Comparison of ENCODE assay signal across 8 cellular contexts in genomic region chr5:152142845-152143469, GRCh38.
A peak's percentile ranks its signal among the peaks of the same experiment; 100 is the strongest.
DNase-seq lines count a peak whose midpoint lies in the region; ATAC-seq, FAIRE-seq and TF ChIP-seq lines count a peak whose summit lies in the region.

No MANE protein-coding gene starts in this region.

- no peak overlapping the region for H3K14ac ChIP-seq in mesenchymal stem cell (ENCODE audit: low read length in 2 of 2)

- H2AFZ ChIP-seq in mesenchymal stem cell (ENCODE audit: low read depth, low read length) = no peak overlapping the region

- no peak overlapping the region for H3K4me2 ChIP-seq in A549
- no peak overlapping the region for H3K4me2 ChIP-seq in mesenchymal stem cell (ENCODE audit: low read length, poor library complexity, severe bottlenecking)

- ATAC-seq in A549 (peak; percentile 84 to 96), GM18508 (IDR thresholded peaks at IDR 0.05; ENCODE audit: insufficient read depth, unreplicated experiment) (peak; percentile 88), HG03064 (IDR thresholded peaks at IDR 0.05; ENCODE audit: low read depth, unreplicated experiment) (peak; percentile 69)

- WGBS in A549 (ENCODE audit: missing lambda C conversion rate) = 0% methylated on average over 3 of the region's 3 CpGs
- 13% methylated on average over 3 of the region's 3 CpGs for WGBS in mesenchymal stem cell

- no peak overlapping the region for H3K18ac ChIP-seq in mesenchymal stem cell (ENCODE audit: low read depth in 1 of 2, low read length in 2 of 2)

- H2BK12ac ChIP-seq in mesenchymal stem cell (ENCODE audit: low read length in 2 of 2) = no peak overlapping the region

- H4K91ac ChIP-seq in mesenchymal stem cell (ENCODE audit: low read length) = no peak overlapping the region

- no peaks in the 10 kb centered on the region for H3K27me3 ChIP-seq in mesenchymal stem cell (ENCODE audit: control insufficient read depth in 1 of 2, insufficient read depth in 1 of 2, low read length in 2 of 2)

- no peak overlapping the region for H3K9ac ChIP-seq in mesenchymal stem cell (ENCODE audit: low read length)

- no peak overlapping the region for H2AK5ac ChIP-seq in mesenchymal stem cell (ENCODE audit: low read length, severe bottlenecking)

- H2BK15ac ChIP-seq in mesenchymal stem cell (ENCODE audit: low read depth, poor library complexity, severe bottlenecking) = no peak overlapping the region

- H3K36me3 ChIP-seq in mesenchymal stem cell (ENCODE audit: control insufficient read depth in 1 of 2, insufficient read depth in 2 of 2, low read depth in 1 of 2, low read length in 2 of 2) = no peaks in the 10 kb centered on the region

- H3K27ac ChIP-seq in A549 (no peak overlapping the region), mesenchymal stem cell (ENCODE audit: low read length, poor library complexity, severe bottlenecking) (no peak overlapping the region)

- H3K4ac ChIP-seq in mesenchymal stem cell (ENCODE audit: low read depth in 1 of 2, low read length in 2 of 2) = no peak overlapping the region

- no peak for TF ChIP-seq EP300 in A549 (IDR thresholded peaks at IDR 0.05)

- H3K4me1 ChIP-seq in A549 (no peaks in the 10 kb centered on the region), mesenchymal stem cell (ENCODE audit: control insufficient read depth, insufficient read depth, low read depth, low read length) (no peaks in the 10 kb centered on the region)

- H3K4me3 ChIP-seq in A549 (no peak overlapping the region), mesenchymal stem cell (ENCODE audit: insufficient read depth in 1 of 2, low read depth in 1 of 2, low read length in 2 of 2) (no peak overlapping the region)

- H3K79me1 ChIP-seq in mesenchymal stem cell (replicated peaks; ENCODE audit: low read length, poor library complexity, severe bottlenecking) = no peaks in the 10 kb centered on the region

- H4K8ac ChIP-seq in mesenchymal stem cell (ENCODE audit: low read length) = no peak overlapping the region

- no peak for TF ChIP-seq POLR2A in A549 (IDR thresholded peaks at IDR 0.05; ENCODE audit: low read length)

- no peak overlapping the region for H2BK120ac ChIP-seq in mesenchymal stem cell (ENCODE audit: low read depth, low read length)

- no peak for FAIRE-seq in A549 (lab: Jason Lieb, UNC)

- no peak overlapping the region for H3K23ac ChIP-seq in mesenchymal stem cell (ENCODE audit: low read length in 2 of 2)

- peak; percentile 45 to 60 for DNase-seq in A549 (ENCODE audit: low read depth in 1 of 2, low spot score in 1 of 2)
- DNase-seq in NCI-H526 (lab: John Stamatoyannopoulos, UW) = peak; percentile 18 to 75
- peak; percentile 51 to 61 for DNase-seq in activated CD4-positive, alpha-beta T cell treated with anti-CD3 and anti-CD28 coated beads, Interleukin-2, amount 50 U/mL, for 4 hours
- peak; percentile 80 for DNase-seq in ecto neural progenitor cell (ENCODE audit: low spot score)
- DNase-seq in mesenchymal stem cell = peak; percentile 37
- DNase-seq in stimulated activated CD8-positive, alpha-beta memory T cell treated with anti-CD3 and anti-CD28 coated beads, Interleukin-4, amount 100 ng/mL, for 24 hours (ENCODE audit: low read depth) = peak; percentile 39

- POLR2A ChIA-PET in A549 (lab: Yijun Ruan, JAX) = interaction anchor here (1.1 kb wide), 1 partner anchor 371 kb away, joined by 3 read pairs; the partner anchor contains the start of gene G3BP1

- peak; percentile 67 to 72 for TF ChIP-seq RAD21 in A549 (conservative IDR thresholded peaks at IDR 0.05 in 1 of 2, IDR thresholded peaks at IDR 0.05 in 1 of 2)

- CTCF ChIA-PET in A549 (lab: Yijun Ruan, JAX) = interaction anchor here (0.5 to 6.7 kb wide), 40 partner anchors 8 to 1692 kb away, joined by 3 to 79 read pairs (median 3); no protein-coding TSS in a partner anchor

- TF ChIP-seq CTCF in A549 (IDR thresholded peaks at IDR 0.05) = peak; percentile 74

- no peaks in the 10 kb centered on the region for H3K9me3 ChIP-seq in A549
- no peaks in the 10 kb centered on the region for H3K9me3 ChIP-seq in mesenchymal stem cell (ENCODE audit: control insufficient read depth, low read length)

- H2BK5ac ChIP-seq in mesenchymal stem cell (ENCODE audit: low read depth, low read length, poor library complexity, severe bottlenecking) = no peak overlapping the region

TF ChIP-seq in A549, 52 proteins besides CTCF, POLR2A, EP300 and RAD21:
- TF ChIP-seq GATA3 (IDR thresholded peaks at IDR 0.05; ENCODE audit: borderline replicate concordance) (peak; percentile 59), FOXS1 (CRISPR knock-in tag; IDR thresholded peaks at IDR 0.05) (no peak), SMC3 (IDR thresholded peaks at IDR 0.05) (peak; percentile 68), KDM1A (IDR thresholded peaks at IDR 0.05; ENCODE audit: low read depth) (no peak), RFX5 (IDR thresholded peaks at IDR 0.05) (no peak), FOSL2 (IDR thresholded peaks at IDR 0.05) (no peak), FOSL2 (CRISPR knock-in tag; IDR thresholded peaks at IDR 0.05) (no peak), RARB (CRISPR knock-in tag; IDR thresholded peaks at IDR 0.05) (no peak), CBX2 (IDR thresholded peaks at IDR 0.05; ENCODE audit: borderline replicate concordance, low read depth) (no peak), CHD2 (IDR thresholded peaks at IDR 0.05; ENCODE audit: low read length, partially characterized antibody) (no peak), ZC3H11A (IDR thresholded peaks at IDR 0.05) (no peak), HEYL (CRISPR knock-in tag; IDR thresholded peaks at IDR 0.05) (no peak)
- TF ChIP-seq, protein P1, sequence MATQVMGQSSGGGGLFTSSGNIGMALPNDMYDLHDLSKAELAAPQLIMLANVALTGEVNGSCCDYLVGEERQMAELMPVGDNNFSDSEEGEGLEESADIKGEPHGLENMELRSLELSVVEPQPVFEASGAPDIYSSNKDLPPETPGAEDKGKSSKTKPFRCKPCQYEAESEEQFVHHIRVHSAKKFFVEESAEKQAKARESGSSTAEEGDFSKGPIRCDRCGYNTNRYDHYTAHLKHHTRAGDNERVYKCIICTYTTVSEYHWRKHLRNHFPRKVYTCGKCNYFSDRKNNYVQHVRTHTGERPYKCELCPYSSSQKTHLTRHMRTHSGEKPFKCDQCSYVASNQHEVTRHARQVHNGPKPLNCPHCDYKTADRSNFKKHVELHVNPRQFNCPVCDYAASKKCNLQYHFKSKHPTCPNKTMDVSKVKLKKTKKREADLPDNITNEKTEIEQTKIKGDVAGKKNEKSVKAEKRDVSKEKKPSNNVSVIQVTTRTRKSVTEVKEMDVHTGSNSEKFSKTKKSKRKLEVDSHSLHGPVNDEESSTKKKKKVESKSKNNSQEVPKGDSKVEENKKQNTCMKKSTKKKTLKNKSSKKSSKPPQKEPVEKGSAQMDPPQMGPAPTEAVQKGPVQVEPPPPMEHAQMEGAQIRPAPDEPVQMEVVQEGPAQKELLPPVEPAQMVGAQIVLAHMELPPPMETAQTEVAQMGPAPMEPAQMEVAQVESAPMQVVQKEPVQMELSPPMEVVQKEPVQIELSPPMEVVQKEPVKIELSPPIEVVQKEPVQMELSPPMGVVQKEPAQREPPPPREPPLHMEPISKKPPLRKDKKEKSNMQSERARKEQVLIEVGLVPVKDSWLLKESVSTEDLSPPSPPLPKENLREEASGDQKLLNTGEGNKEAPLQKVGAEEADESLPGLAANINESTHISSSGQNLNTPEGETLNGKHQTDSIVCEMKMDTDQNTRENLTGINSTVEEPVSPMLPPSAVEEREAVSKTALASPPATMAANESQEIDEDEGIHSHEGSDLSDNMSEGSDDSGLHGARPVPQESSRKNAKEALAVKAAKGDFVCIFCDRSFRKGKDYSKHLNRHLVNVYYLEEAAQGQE (IDR thresholded peaks at IDR 0.05) = no peak
- TF ChIP-seq, protein P2, sequence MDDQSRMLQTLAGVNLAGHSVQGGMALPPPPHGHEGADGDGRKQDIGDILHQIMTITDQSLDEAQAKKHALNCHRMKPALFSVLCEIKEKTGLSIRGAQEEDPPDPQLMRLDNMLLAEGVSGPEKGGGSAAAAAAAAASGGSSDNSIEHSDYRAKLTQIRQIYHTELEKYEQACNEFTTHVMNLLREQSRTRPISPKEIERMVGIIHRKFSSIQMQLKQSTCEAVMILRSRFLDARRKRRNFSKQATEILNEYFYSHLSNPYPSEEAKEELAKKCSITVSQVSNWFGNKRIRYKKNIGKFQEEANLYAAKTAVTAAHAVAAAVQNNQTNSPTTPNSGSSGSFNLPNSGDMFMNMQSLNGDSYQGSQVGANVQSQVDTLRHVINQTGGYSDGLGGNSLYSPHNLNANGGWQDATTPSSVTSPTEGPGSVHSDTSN (IDR thresholded peaks at IDR 0.05) = no peak
- TF ChIP-seq, protein P3, sequence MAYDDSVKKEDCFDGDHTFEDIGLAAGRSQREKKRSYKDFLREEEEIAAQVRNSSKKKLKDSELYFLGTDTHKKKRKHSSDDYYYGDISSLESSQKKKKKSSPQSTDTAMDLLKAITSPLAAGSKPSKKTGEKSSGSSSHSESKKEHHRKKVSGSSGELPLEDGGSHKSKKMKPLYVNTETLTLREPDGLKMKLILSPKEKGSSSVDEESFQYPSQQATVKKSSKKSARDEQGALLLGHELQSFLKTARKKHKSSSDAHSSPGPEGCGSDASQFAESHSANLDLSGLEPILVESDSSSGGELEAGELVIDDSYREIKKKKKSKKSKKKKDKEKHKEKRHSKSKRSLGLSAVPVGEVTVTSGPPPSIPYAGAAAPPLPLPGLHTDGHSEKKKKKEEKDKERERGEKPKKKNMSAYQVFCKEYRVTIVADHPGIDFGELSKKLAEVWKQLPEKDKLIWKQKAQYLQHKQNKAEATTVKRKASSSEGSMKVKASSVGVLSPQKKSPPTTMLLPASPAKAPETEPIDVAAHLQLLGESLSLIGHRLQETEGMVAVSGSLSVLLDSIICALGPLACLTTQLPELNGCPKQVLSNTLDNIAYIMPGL (CRISPR knock-in tag; IDR thresholded peaks at IDR 0.05; ENCODE audit: borderline replicate concordance) = no peak
- TF ChIP-seq, protein P4, sequence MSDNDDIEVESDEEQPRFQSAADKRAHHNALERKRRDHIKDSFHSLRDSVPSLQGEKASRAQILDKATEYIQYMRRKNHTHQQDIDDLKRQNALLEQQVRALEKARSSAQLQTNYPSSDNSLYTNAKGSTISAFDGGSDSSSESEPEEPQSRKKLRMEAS (IDR thresholded peaks at IDR 0.05) = no peak
